In genomic region chr15:88904808-88905327, GRCh38 we compare ENCODE assay signal across 8 cellular contexts. TPM values are rescaled to one million over a fixed set of nuclear protein-coding genes. Genes with fewer than 3 reads are reported as not detected.
DNase-seq lines count a peak whose midpoint lies in the region; ATAC-seq and TF ChIP-seq lines count a peak whose summit lies in the region.

No MANE protein-coding gene starts in this region.

- no peak overlapping the region for H3K4me3 ChIP-seq in liver (ENCODE audit: low read depth in 1 of 3, low read length in 3 of 3)

- no peaks in the 10 kb centered on the region for H3K36me3 ChIP-seq in liver (ENCODE audit: control insufficient read depth in 4 of 4, insufficient read depth in 3 of 4, low read depth in 1 of 4, low read length in 3 of 4)

- H3K9me3 ChIP-seq in liver (ENCODE audit: control insufficient read depth in 4 of 4, low read length in 3 of 4) = no peaks in the 10 kb centered on the region

- peak; percentile 77 for ATAC-seq in HG02884 (IDR thresholded peaks at IDR 0.05; ENCODE audit: unreplicated experiment)

- TF ChIP-seq CTCF in liver (IDR thresholded peaks at IDR 0.05; ENCODE audit: low read depth, low read length, missing input control) = peak; percentile 99

- H3K27me3 ChIP-seq in liver (ENCODE audit: control insufficient read depth in 4 of 4, insufficient read depth in 4 of 4, low read length in 3 of 4) = no peaks in the 10 kb centered on the region

- H3K4me1 ChIP-seq in liver (ENCODE audit: control insufficient read depth in 4 of 4, insufficient read depth in 4 of 4, low read length in 3 of 4) = no peaks in the 10 kb centered on the region

- peak; percentile 84 to 89 for TF ChIP-seq RAD21 in liver (IDR thresholded peaks at IDR 0.05)

- no peak overlapping the region for H3K9ac ChIP-seq in liver (ENCODE audit: low read depth in 1 of 2, low read length in 2 of 2)

- no peak overlapping the region for H3K27ac ChIP-seq in liver (ENCODE audit: low read depth in 1 of 2, low read length in 2 of 2)

- DNase-seq in NCI-H524 (lab: John Stamatoyannopoulos, UW) (peak; percentile 38 to 80), NCI-H524 treated with DMSO at 0.1 percent for 48 hours (lab: John Stamatoyannopoulos, UW) (no peak), NCI-H2196 treated with DMSO at 0.1 percent for 48 hours (lab: John Stamatoyannopoulos, UW; ENCODE audit: unreplicated experiment) (peak; percentile 36), cerebellar cortex (ENCODE audit: low spot score) (peak; percentile 79)
- DNase-seq in activated CD4-positive, alpha-beta T cell treated with anti-CD3 and anti-CD28 coated beads for 1 hour = peak; percentile 90
- DNase-seq in stimulated activated CD4-positive, alpha-beta T cell treated with anti-CD3 and anti-CD28 coated beads, TNF-alpha, amount 100 ng/mL, for 4 hours (ENCODE audit: low read depth in 3 of 3) = peak; percentile 75 to 89 (median 88)

- WGBS in liver = 34% methylated on average over 9 of the region's 9 CpGs

TF ChIP-seq in liver, 16 proteins besides CTCF, POLR2A, EP300 and RAD21:
- TF ChIP-seq RXRA (IDR thresholded peaks at IDR 0.05) (no peak), SP1 (IDR thresholded peaks at IDR 0.05) (no peak), JUND (IDR thresholded peaks at IDR 0.05) (no peak), FOXA1 (IDR thresholded peaks at IDR 0.05) (no peak), HNF4A (conservative IDR thresholded peaks at IDR 0.05) (no peak), NR2F2 (IDR thresholded peaks at IDR 0.05) (no peak), GABPA (IDR thresholded peaks at IDR 0.05 in 1 of 2, conservative IDR thresholded peaks at IDR 0.05 in 1 of 2) (no peak), FOXA2 (IDR thresholded peaks at IDR 0.05) (no peak), HNF4G (IDR thresholded peaks at IDR 0.05) (no peak), YY1 (IDR thresholded peaks at IDR 0.05) (no peak), TAF1 (conservative IDR thresholded peaks at IDR 0.05) (no peak), EGR1 (IDR thresholded peaks at IDR 0.05; ENCODE audit: low read depth in 2 of 2) (no peak), MAX (IDR thresholded peaks at IDR 0.05) (no peak)
- TF ChIP-seq, protein P1, sequence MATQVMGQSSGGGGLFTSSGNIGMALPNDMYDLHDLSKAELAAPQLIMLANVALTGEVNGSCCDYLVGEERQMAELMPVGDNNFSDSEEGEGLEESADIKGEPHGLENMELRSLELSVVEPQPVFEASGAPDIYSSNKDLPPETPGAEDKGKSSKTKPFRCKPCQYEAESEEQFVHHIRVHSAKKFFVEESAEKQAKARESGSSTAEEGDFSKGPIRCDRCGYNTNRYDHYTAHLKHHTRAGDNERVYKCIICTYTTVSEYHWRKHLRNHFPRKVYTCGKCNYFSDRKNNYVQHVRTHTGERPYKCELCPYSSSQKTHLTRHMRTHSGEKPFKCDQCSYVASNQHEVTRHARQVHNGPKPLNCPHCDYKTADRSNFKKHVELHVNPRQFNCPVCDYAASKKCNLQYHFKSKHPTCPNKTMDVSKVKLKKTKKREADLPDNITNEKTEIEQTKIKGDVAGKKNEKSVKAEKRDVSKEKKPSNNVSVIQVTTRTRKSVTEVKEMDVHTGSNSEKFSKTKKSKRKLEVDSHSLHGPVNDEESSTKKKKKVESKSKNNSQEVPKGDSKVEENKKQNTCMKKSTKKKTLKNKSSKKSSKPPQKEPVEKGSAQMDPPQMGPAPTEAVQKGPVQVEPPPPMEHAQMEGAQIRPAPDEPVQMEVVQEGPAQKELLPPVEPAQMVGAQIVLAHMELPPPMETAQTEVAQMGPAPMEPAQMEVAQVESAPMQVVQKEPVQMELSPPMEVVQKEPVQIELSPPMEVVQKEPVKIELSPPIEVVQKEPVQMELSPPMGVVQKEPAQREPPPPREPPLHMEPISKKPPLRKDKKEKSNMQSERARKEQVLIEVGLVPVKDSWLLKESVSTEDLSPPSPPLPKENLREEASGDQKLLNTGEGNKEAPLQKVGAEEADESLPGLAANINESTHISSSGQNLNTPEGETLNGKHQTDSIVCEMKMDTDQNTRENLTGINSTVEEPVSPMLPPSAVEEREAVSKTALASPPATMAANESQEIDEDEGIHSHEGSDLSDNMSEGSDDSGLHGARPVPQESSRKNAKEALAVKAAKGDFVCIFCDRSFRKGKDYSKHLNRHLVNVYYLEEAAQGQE (IDR thresholded peaks at IDR 0.05) = no peak
- TF ChIP-seq, protein P2, sequence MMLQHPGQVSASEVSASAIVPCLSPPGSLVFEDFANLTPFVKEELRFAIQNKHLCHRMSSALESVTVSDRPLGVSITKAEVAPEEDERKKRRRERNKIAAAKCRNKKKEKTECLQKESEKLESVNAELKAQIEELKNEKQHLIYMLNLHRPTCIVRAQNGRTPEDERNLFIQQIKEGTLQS (IDR thresholded peaks at IDR 0.05) = no peak
- TF ChIP-seq, protein P3, sequence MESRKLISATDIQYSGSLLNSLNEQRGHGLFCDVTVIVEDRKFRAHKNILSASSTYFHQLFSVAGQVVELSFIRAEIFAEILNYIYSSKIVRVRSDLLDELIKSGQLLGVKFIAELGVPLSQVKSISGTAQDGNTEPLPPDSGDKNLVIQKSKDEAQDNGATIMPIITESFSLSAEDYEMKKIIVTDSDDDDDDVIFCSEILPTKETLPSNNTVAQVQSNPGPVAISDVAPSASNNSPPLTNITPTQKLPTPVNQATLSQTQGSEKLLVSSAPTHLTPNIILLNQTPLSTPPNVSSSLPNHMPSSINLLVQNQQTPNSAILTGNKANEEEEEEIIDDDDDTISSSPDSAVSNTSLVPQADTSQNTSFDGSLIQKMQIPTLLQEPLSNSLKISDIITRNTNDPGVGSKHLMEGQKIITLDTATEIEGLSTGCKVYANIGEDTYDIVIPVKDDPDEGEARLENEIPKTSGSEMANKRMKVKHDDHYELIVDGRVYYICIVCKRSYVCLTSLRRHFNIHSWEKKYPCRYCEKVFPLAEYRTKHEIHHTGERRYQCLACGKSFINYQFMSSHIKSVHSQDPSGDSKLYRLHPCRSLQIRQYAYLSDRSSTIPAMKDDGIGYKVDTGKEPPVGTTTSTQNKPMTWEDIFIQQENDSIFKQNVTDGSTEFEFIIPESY (IDR thresholded peaks at IDR 0.05) = no peak
TF ChIP-seq in liver: peak in this region for 0.

RNA-seq across cellular contexts. Expression of gene MFGE8, which starts 8.3 kb away (rescaled TPM):
- 10 to 100 TPM in 1 of 2 donors, 1 to 10 TPM in 1; 6.6 to 13.6 TPM for total RNA-seq in liver
- polyA plus RNA-seq in liver = 10 to 100 TPM; 12.0 to 14.8 TPM

RNA-seq across cellular contexts. Expression of gene HAPLN3, which starts 9.5 kb away (rescaled TPM):
- under 1 TPM; 0.33 to 0.51 TPM for total RNA-seq in liver
- under 1 TPM; 0.21 to 0.35 TPM for polyA plus RNA-seq in liver
